In the genomic region with DNA sequence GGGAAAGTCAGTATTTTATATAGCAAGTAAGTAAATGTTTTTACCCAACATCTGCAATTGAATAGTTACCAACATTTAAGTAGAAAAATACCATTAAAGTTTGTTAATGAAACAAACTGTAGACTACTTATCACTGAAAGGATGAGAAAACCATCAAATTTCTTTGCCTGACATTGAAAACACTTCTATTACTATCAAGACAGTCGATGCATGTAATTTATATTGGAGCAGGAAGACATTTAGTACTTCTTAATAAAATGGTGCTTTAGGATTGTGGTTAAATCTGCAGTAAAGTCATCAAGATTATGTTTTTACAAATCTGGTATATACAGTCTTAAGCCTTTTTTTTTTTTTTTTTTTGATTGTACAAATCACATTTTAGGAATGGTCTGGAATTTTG, we compare ENCODE assay signal across 8 cellular contexts. TPM values are rescaled to one million over a fixed set of nuclear protein-coding genes. Genes with fewer than 3 reads are reported as not detected.
DNase-seq lines count a peak whose midpoint lies in the region; ATAC-seq and TF ChIP-seq lines count a peak whose summit lies in the region.

No MANE protein-coding gene starts in this region.

- DNase-seq in activated naive CD4-positive, alpha-beta T cell treated with anti-CD3 and anti-CD28 coated beads, Interleukin-2, amount 10 ng/mL, durations not matched to agents 7 days and 5 days, result no peak
- no peak for DNase-seq in activated naive CD4-positive, alpha-beta T cell treated with anti-CD3 and anti-CD28 coated beads, Interleukin-2, amount 50 U/mL, for 72 hours (ENCODE audit: low spot score in 2 of 2)
- DNase-seq in ascending aorta (ENCODE audit: low spot score in 2 of 2) (no peak), left lung (no peak), type B pancreatic cell (ENCODE audit: extremely low spot score, unreplicated experiment) (no peak), WERI-Rb-1 (no peak)
- no peak for DNase-seq in stimulated activated CD4-positive, alpha-beta T cell treated with anti-CD3 and anti-CD28 coated beads, Interleukin-1b, Interleukin-23, amount 100 ng/mL, for 48 hours

- H3K36me3 ChIP-seq in ascending aorta, result peaks cover 15 to 43% of the 10 kb centered on the region in 2 donors
- peaks cover 0 to 49% of the 10 kb centered on the region in 2 donors for H3K36me3 ChIP-seq in left lung
- H3K36me3 ChIP-seq in WERI-Rb-1, result peaks cover 76% of the 10 kb centered on the region

- peaks cover 6% of the 10 kb centered on the region for H3K27me3 Mint-ChIP-seq in activated naive CD4-positive, alpha-beta T cell treated with anti-CD3 and anti-CD28 coated beads, Interleukin-2, amount 10 ng/mL, durations not matched to agents 7 days and 5 days
- peaks cover 3% of the 10 kb centered on the region for H3K27me3 Mint-ChIP-seq in type B pancreatic cell

- H3K27ac ChIP-seq in ascending aorta (peak overlapping the region; percentile 98 to 100), left lung (peak overlapping the region; percentile 100), WERI-Rb-1 (no peak overlapping the region; the same call in 1 of the 2 replicates)

- intact Hi-C loops in ascending aorta (cut with DNase I), result no loop called here
- intact Hi-C loops in left lung (cut with DNase I), result loop anchor here in 1 of 2 donors (5.0 kb wide), 1 partner anchor 74 kb away; no protein-coding TSS in a partner anchor

- TF ChIP-seq CTCF in ascending aorta (IDR thresholded peaks at IDR 0.05) (no peak), left lung (IDR thresholded peaks at IDR 0.05) (no peak), type B pancreatic cell (conservative IDR thresholded peaks at IDR 0.05) (no peak), WERI-Rb-1 (IDR thresholded peaks at IDR 0.05; ENCODE audit: low read depth, low read length) (no peak)

- peak overlapping the region; percentile 99 for H3K27ac Mint-ChIP-seq in activated naive CD4-positive, alpha-beta T cell treated with anti-CD3 and anti-CD28 coated beads, Interleukin-2, amount 10 ng/mL, durations not matched to agents 7 days and 5 days
- H3K27ac Mint-ChIP-seq in activated naive CD4-positive, alpha-beta T cell treated with anti-CD3 and anti-CD28 coated beads, Interleukin-2, amount 50 U/mL, for 72 hours, result peak overlapping the region in 1 of 2 donors; percentile 100
- peak overlapping the region; percentile 71 for H3K27ac Mint-ChIP-seq in type B pancreatic cell

- H3K36me3 Mint-ChIP-seq in activated naive CD4-positive, alpha-beta T cell treated with anti-CD3 and anti-CD28 coated beads, Interleukin-2, amount 10 ng/mL, durations not matched to agents 7 days and 5 days, result peaks cover 63% of the 10 kb centered on the region
- peaks cover 57 to 75% of the 10 kb centered on the region in 2 donors for H3K36me3 Mint-ChIP-seq in activated naive CD4-positive, alpha-beta T cell treated with anti-CD3 and anti-CD28 coated beads, Interleukin-2, amount 50 U/mL, for 72 hours
- H3K36me3 Mint-ChIP-seq in type B pancreatic cell, result peaks cover 58% of the 10 kb centered on the region

- H3K4me1 Mint-ChIP-seq in activated naive CD4-positive, alpha-beta T cell treated with anti-CD3 and anti-CD28 coated beads, Interleukin-2, amount 10 ng/mL, durations not matched to agents 7 days and 5 days, result peaks cover 51% of the 10 kb centered on the region
- peaks cover 34% of the 10 kb centered on the region for H3K4me1 Mint-ChIP-seq in type B pancreatic cell (ENCODE audit: unreplicated experiment)

- no peaks in the 10 kb centered on the region for H3K9me3 Mint-ChIP-seq in activated naive CD4-positive, alpha-beta T cell treated with anti-CD3 and anti-CD28 coated beads, Interleukin-2, amount 10 ng/mL, durations not matched to agents 7 days and 5 days
- H3K9me3 Mint-ChIP-seq in activated naive CD4-positive, alpha-beta T cell treated with anti-CD3 and anti-CD28 coated beads, Interleukin-2, amount 50 U/mL, for 72 hours, result no peaks in the 10 kb centered on the region
- no peaks in the 10 kb centered on the region for H3K9me3 Mint-ChIP-seq in type B pancreatic cell

- H3K9me3 ChIP-seq in ascending aorta (no peaks in the 10 kb centered on the region), left lung (no peaks in the 10 kb centered on the region), WERI-Rb-1 (ENCODE audit: severe bottlenecking) (no peaks in the 10 kb centered on the region)

- H3K4me1 ChIP-seq in ascending aorta (peaks cover 0 to 26% of the 10 kb centered on the region in 2 donors), left lung (peaks cover 16 to 70% of the 10 kb centered on the region in 2 donors)

- peak overlapping the region; percentile 97 for H3K4me3 Mint-ChIP-seq in activated naive CD4-positive, alpha-beta T cell treated with anti-CD3 and anti-CD28 coated beads, Interleukin-2, amount 10 ng/mL, durations not matched to agents 7 days and 5 days
- peak overlapping the region; percentile 96 for H3K4me3 Mint-ChIP-seq in type B pancreatic cell

- ATAC-seq in activated naive CD4-positive, alpha-beta T cell treated with anti-CD3 and anti-CD28 coated beads, Interleukin-2, amount 50 U/mL, for 72 hours, result no peak
- ATAC-seq in left lung (no peak), GM18861 (IDR thresholded peaks at IDR 0.05; ENCODE audit: unreplicated experiment) (no peak)

- H3K4me3 ChIP-seq in ascending aorta, result peak overlapping the region; percentile 94 to 99
- peak overlapping the region; percentile 78 to 79 for H3K4me3 ChIP-seq in left lung
- no peak overlapping the region for H3K4me3 ChIP-seq in WERI-Rb-1 (ENCODE audit: low read depth, low read length)

- H3K27me3 ChIP-seq in ascending aorta, result no peaks in the 10 kb centered on the region
- H3K27me3 ChIP-seq in left lung, result no peaks in the 10 kb centered on the region
- H3K27me3 ChIP-seq in WERI-Rb-1 (ENCODE audit: insufficient read depth, low read depth, severe bottlenecking), result no peaks in the 10 kb centered on the region

- CTCF ChIA-PET in activated naive CD4-positive, alpha-beta T cell treated with anti-CD3 and anti-CD28 coated beads, Interleukin-2, amount 10 ng/mL, durations not matched to agents 7 days and 5 days (lab: Charles Lee), result interaction anchor here (1.0 to 6.0 kb wide), 4 partner anchors 16 to 76 kb away, joined by 3 to 45 read pairs (median 8); a partner anchor contains a TSS

RNA-seq across cellular contexts. Expression of a gene that starts 13.9 kb away (rescaled TPM):
- 100 to 1,000 TPM; 187 to 214 TPM for total RNA-seq in activated naive CD4-positive, alpha-beta T cell treated with anti-CD3 and anti-CD28 coated beads, Interleukin-2, amount 50 U/mL, for 72 hours
- total RNA-seq in ascending aorta (61.2 TPM), left lung (100 to 1,000 TPM; 128 to 135 TPM), type B pancreatic cell (ENCODE audit: low replicate concordance) (123 and 135 TPM in 2 replicates)
